Comparison of ENCODE assay signal across 21 cellular contexts in the genomic region with DNA sequence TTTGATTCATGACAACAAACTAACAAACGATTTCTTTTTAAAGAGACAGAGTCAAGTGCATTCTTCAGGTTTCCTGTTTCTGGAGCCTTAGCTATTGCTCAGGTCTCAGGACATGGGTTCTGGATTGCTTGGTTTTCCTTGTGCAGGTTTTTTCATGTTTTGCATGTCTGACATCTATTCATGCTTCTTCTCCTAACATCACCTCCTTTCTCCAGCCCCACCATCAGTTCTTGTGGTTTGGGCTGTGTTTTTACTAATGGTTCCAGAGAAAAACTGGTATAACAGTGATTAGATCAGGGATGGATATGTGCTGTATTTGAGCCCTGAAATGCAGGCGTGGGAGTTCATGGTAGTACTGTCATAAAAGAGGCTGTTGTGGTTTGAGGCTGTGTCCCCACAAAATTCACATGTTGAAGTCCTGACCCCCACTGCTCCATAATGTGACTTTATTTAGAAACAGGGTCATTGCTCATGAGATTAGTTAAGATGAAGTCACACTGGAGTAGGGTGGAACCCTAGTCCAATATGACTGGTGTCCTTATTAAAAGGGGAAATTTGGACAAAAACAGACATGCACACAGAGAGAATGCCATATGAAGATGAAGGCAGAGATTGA.
"Had no signal": no experiment of that assay in that cellular context is flagged by ENCODE, and none has a peak within 500 bp of the region (broad histone marks: within the 10 kb centered on the region; RNA-seq: fewer than 3 reads in every experiment).

No MANE protein-coding gene starts in this region.

- DNase-seq: activated CD4-positive, alpha-beta T cell treated with anti-CD3 and anti-CD28 coated beads, Interleukin-2, amount 10 ng/mL, durations not matched to agents 7 days and 5 days; activated CD4-positive, CD25-positive, alpha-beta regulatory T cell treated with anti-CD3 and anti-CD28 coated beads, Interleukin-2, amount 50 U/mL, for 72 hours; activated CD8-positive, alpha-beta memory T cell treated with anti-CD3 and anti-CD28 coated beads, Interleukin-2, amount 10 ng/mL, durations not matched to agents 7 days and 5 days; activated CD8-positive, alpha-beta T cell treated with anti-CD3 and anti-CD28 coated beads for 36 hours; activated gamma-delta T cell; activated T-cell treated with anti-CD3 and anti-CD28 coated beads for 4 hours; aorta; colonic mucosa; dorsolateral prefrontal cortex; effector memory CD8-positive, alpha-beta T cell; esophagus squamous epithelium; naive thymus-derived CD4-positive, alpha-beta T cell; stimulated activated CD4-positive, alpha-beta T cell treated with anti-CD3 and anti-CD28 coated beads, Interleukin-4, amount 100 ng/mL, for 24 hours; stimulated activated naive CD8-positive, alpha-beta T cell treated with anti-CD3 and anti-CD28 coated beads, Interleukin-15, Interleukin-2, amounts not matched to agents 100 U/mL and 50 U/mL, for 24 hours; T-helper 1 cell; thyroid gland; WERI-Rb-1 had no signal

- H3K27me3 Mint-ChIP-seq: activated CD4-positive, alpha-beta T cell treated with anti-CD3 and anti-CD28 coated beads, Interleukin-2, amount 10 ng/mL, durations not matched to agents 7 days and 5 days; activated CD8-positive, alpha-beta memory T cell treated with anti-CD3 and anti-CD28 coated beads, Interleukin-2, amount 10 ng/mL, durations not matched to agents 7 days and 5 days; activated naive CD4-positive, alpha-beta T cell treated with anti-CD3 and anti-CD28 coated beads, Interleukin-2, amount 50 U/mL, for 24 hours had no signal

- ATAC-seq: activated CD8-positive, alpha-beta memory T cell treated with anti-CD3 and anti-CD28 coated beads, Interleukin-2, amount 10 ng/mL, durations not matched to agents 7 days and 5 days; activated CD8-positive, alpha-beta T cell treated with anti-CD3 and anti-CD28 coated beads for 36 hours; effector memory CD8-positive, alpha-beta T cell; naive thymus-derived CD4-positive, alpha-beta T cell; stimulated activated naive CD8-positive, alpha-beta T cell treated with anti-CD3 and anti-CD28 coated beads, Interleukin-15, Interleukin-2, amounts not matched to agents 100 U/mL and 50 U/mL, for 24 hours had no signal

- H3K27me3 ChIP-seq: colonic mucosa, thyroid gland had no signal

- H3K27ac ChIP-seq: colonic mucosa, dorsolateral prefrontal cortex, esophagus squamous epithelium, prostate gland, thyroid gland, WERI-Rb-1 had no signal

- H3K4me1 Mint-ChIP-seq: activated CD4-positive, alpha-beta T cell treated with anti-CD3 and anti-CD28 coated beads, Interleukin-2, amount 10 ng/mL, durations not matched to agents 7 days and 5 days; activated CD8-positive, alpha-beta memory T cell treated with anti-CD3 and anti-CD28 coated beads, Interleukin-2, amount 10 ng/mL, durations not matched to agents 7 days and 5 days; activated naive CD4-positive, alpha-beta T cell treated with anti-CD3 and anti-CD28 coated beads, Interleukin-2, amount 50 U/mL, for 24 hours; central memory CD8-positive, alpha-beta T cell; naive thymus-derived CD4-positive, alpha-beta T cell had no signal

- H3K36me3 ChIP-seq: colonic mucosa, esophagus squamous epithelium, prostate gland, thyroid gland, WERI-Rb-1 had no signal

- H3K36me3 Mint-ChIP-seq: activated CD8-positive, alpha-beta memory T cell treated with anti-CD3 and anti-CD28 coated beads, Interleukin-2, amount 10 ng/mL, durations not matched to agents 7 days and 5 days; activated naive CD4-positive, alpha-beta T cell treated with anti-CD3 and anti-CD28 coated beads, Interleukin-2, amount 50 U/mL, for 24 hours; brain; naive thymus-derived CD4-positive, alpha-beta T cell had no signal

- H3K4me1 ChIP-seq: colonic mucosa, prostate gland had no signal

- H3K4me3 Mint-ChIP-seq: activated CD4-positive, alpha-beta T cell treated with anti-CD3 and anti-CD28 coated beads, Interleukin-2, amount 10 ng/mL, durations not matched to agents 7 days and 5 days; activated CD8-positive, alpha-beta memory T cell treated with anti-CD3 and anti-CD28 coated beads, Interleukin-2, amount 10 ng/mL, durations not matched to agents 7 days and 5 days; activated CD8-positive, alpha-beta T cell treated with anti-CD3 and anti-CD28 coated beads for 36 hours; activated naive CD4-positive, alpha-beta T cell treated with anti-CD3 and anti-CD28 coated beads, Interleukin-2, amount 50 U/mL, for 24 hours; central memory CD8-positive, alpha-beta T cell; effector memory CD8-positive, alpha-beta T cell; naive thymus-derived CD4-positive, alpha-beta T cell had no signal

- H3K27ac Mint-ChIP-seq: activated CD4-positive, alpha-beta T cell treated with anti-CD3 and anti-CD28 coated beads, Interleukin-2, amount 10 ng/mL, durations not matched to agents 7 days and 5 days; activated CD8-positive, alpha-beta memory T cell treated with anti-CD3 and anti-CD28 coated beads, Interleukin-2, amount 10 ng/mL, durations not matched to agents 7 days and 5 days; activated CD8-positive, alpha-beta T cell treated with anti-CD3 and anti-CD28 coated beads for 36 hours; activated naive CD4-positive, alpha-beta T cell treated with anti-CD3 and anti-CD28 coated beads, Interleukin-2, amount 50 U/mL, for 24 hours; effector memory CD8-positive, alpha-beta T cell; naive thymus-derived CD4-positive, alpha-beta T cell had no signal

- H3K9me3 Mint-ChIP-seq: activated CD4-positive, alpha-beta T cell treated with anti-CD3 and anti-CD28 coated beads, Interleukin-2, amount 10 ng/mL, durations not matched to agents 7 days and 5 days; activated CD8-positive, alpha-beta T cell treated with anti-CD3 and anti-CD28 coated beads for 36 hours; activated naive CD4-positive, alpha-beta T cell treated with anti-CD3 and anti-CD28 coated beads, Interleukin-2, amount 50 U/mL, for 24 hours; central memory CD8-positive, alpha-beta T cell; effector memory CD8-positive, alpha-beta T cell; naive thymus-derived CD4-positive, alpha-beta T cell had no signal

- H3K9me3 ChIP-seq: colonic mucosa, esophagus squamous epithelium, prostate gland, thyroid gland had no signal

- H3K4me3 ChIP-seq: colonic mucosa, dorsolateral prefrontal cortex, esophagus squamous epithelium, prostate gland, thyroid gland had no signal
